In genomic region chr17:6043405-6043804, GRCh38 we compare ENCODE assay signal across 26 cellular contexts. TPM values are rescaled to one million over a fixed set of nuclear protein-coding genes. Genes with fewer than 3 reads are reported as not detected.
"Had no signal": no experiment of that assay in that cellular context is flagged by ENCODE, and none has a peak within 500 bp of the region (broad histone marks: within the 10 kb centered on the region; RNA-seq: fewer than 3 reads in every experiment).

No MANE protein-coding gene starts in this region.

- H3K9me3 ChIP-seq: ascending aorta, breast epithelium, esophagus muscularis mucosa, gastroesophageal sphincter had no signal

- H3K4me3 ChIP-seq: ascending aorta, breast epithelium, cardiac muscle cell, coronary artery, esophagus muscularis mucosa, gastroesophageal sphincter had no signal

- H3K36me3 ChIP-seq: ascending aorta, breast epithelium, cardiac muscle cell, esophagus muscularis mucosa, gastroesophageal sphincter, WERI-Rb-1 had no signal

- H3K27me3 ChIP-seq: ascending aorta, cardiac muscle cell had no signal

- DNase-seq: activated B cell treated with CpG ODN at 0.5 μM for 24 hours; activated CD4-positive, alpha-beta memory T cell treated with anti-CD3 and anti-CD28 coated beads for 36 hours; activated CD4-positive, alpha-beta T cell treated with anti-CD3 and anti-CD28 coated beads, Interleukin-2, amount 10 ng/mL, durations not matched to agents 24 days and 14 days; activated CD8-positive, alpha-beta memory T cell treated with anti-CD3 and anti-CD28 coated beads, Interleukin-2, amount 10 ng/mL, durations not matched to agents 7 days and 5 days; activated CD8-positive, alpha-beta memory T cell treated with anti-CD3 and anti-CD28 coated beads, Interleukin-2, amount 50 U/mL, for 4 hours; activated CD8-positive, alpha-beta T cell treated with anti-CD3 and anti-CD28 coated beads, Interleukin-2, amount 10 ng/mL, durations not matched to agents 7 days and 5 days; activated gamma-delta T cell; activated naive CD4-positive, alpha-beta T cell; activated naive CD4-positive, alpha-beta T cell treated with anti-CD3 and anti-CD28 coated beads, Interleukin-2, amount 10 ng/mL, durations not matched to agents 7 days and 5 days; activated naive CD8-positive, alpha-beta T cell treated with anti-CD3 and anti-CD28 coated beads, Interleukin-2, amount 10 ng/mL, durations not matched to agents 7 days and 5 days; activated T-cell treated with anti-CD3 and anti-CD28 coated beads, Interleukin-2, amount 50 U/mL, for 1 hour; activated T-cell treated with anti-CD3 and anti-CD28 coated beads, Interleukin-2, amount 50 U/mL, for 48 hours; effector CD4-positive, alpha-beta T cell; effector memory CD8-positive, alpha-beta T cell; erythroblast; foreskin melanocyte; T-helper 1 cell; T-helper 17 cell; T1000; WERI-Rb-1 had no signal

- H3K4me1 ChIP-seq: ascending aorta, breast epithelium had no signal

- H3K27ac ChIP-seq: ascending aorta, breast epithelium, cardiac muscle cell, coronary artery, esophagus muscularis mucosa, gastroesophageal sphincter, WERI-Rb-1 had no signal

RNA-seq across cellular contexts. Expression of gene WSCD1, which starts 26.8 kb away (rescaled TPM):
- total RNA-seq: activated B cell treated with CpG ODN at 0.5 μM for 24 hours; activated CD4-positive, alpha-beta T cell treated with anti-CD3 and anti-CD28 coated beads, Interleukin-2, amount 10 ng/mL, durations not matched to agents 24 days and 14 days; activated CD8-positive, alpha-beta T cell treated with anti-CD3 and anti-CD28 coated beads, Interleukin-2, amount 10 ng/mL, durations not matched to agents 7 days and 5 days; activated naive CD8-positive, alpha-beta T cell treated with anti-CD3 and anti-CD28 coated beads, Interleukin-2, amount 10 ng/mL, durations not matched to agents 7 days and 5 days had no signal
